ENCODE assay signal across 15 cellular contexts in the genomic region with DNA sequence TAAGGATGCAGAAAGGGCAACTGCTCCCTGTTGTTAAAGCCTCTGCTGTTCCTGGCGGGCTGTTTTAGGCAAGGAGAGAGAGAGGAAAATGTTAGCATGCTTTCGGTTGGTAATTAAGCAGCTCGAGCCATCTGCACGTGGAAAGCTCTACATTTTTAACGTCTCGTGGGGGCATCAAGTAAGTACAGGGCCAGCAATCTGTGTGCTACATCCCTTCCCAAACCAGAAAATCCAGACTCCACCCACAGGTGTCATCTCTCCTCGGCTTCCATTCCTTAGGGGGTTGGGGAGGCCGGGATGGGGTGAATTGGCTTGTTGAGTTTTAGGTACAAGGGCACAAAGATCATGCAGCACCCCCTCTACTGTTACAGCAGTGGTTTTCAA.
A peak's percentile ranks its signal among the peaks of the same experiment; 100 is the strongest.
DNase-seq lines count a peak whose midpoint lies in the region; ATAC-seq and TF ChIP-seq lines count a peak whose summit lies in the region.
"Had no signal": no experiment of that assay in that cellular context is flagged by ENCODE, and none has a peak within 500 bp of the region (broad histone marks: within the 10 kb centered on the region; RNA-seq: fewer than 3 reads in every experiment).

No MANE protein-coding gene starts in this region.

- H3K27me3 ChIP-seq in cardiac muscle cell (no peaks in the 10 kb centered on the region), left ventricle myocardium inferior (ENCODE audit: low read depth) (peaks cover 35% of the 10 kb centered on the region)

- no peak for TF ChIP-seq CTCF in cardiac muscle cell (IDR thresholded peaks at IDR 0.05; ENCODE audit: low read depth, low read length)
- TF ChIP-seq CTCF in left ventricle myocardium inferior (IDR thresholded peaks at IDR 0.05; ENCODE audit: borderline replicate concordance): no peak
- TF ChIP-seq CTCF in WTC11 (IDR thresholded peaks at IDR 0.05): no peak

- H3K27ac Mint-ChIP-seq in WTC11: peak overlapping the region; percentile 63
- H3K27ac Mint-ChIP-seq: dendritic cell treated with granulocyte-macrophage colony-stimulating factor and Interleukin-4, amounts not matched to agents 40 ng/mL and 50 ng/mL, for 4 days; stimulated activated naive CD8-positive, alpha-beta T cell treated with anti-CD3 and anti-CD28 coated beads, Interleukin-15, amount 100 ng/mL, for 72 hours had no signal

- POLR2A ChIA-PET in WTC11 (lab: Charles Lee): interaction anchor here (0.5 kb wide), 1 partner anchor 27 kb away, joined by 5 read pairs; no protein-coding TSS in a partner anchor

- H3K9me3 ChIP-seq in cardiac muscle cell (ENCODE audit: low read depth) (no peaks in the 10 kb centered on the region), left ventricle myocardium inferior (replicated peaks) (no peaks in the 10 kb centered on the region)

- H3K4me3 ChIP-seq in cardiac muscle cell (no peak overlapping the region), left ventricle myocardium inferior (no peak overlapping the region)
- H3K4me3 ChIP-seq: K562 had no signal

- intact Hi-C loops in left ventricle myocardium inferior (cut with micrococcal nuclease): no loop called here

- peak; percentile 35 for ATAC-seq in WTC11
- no peak for ATAC-seq in GM21381 (IDR thresholded peaks at IDR 0.05; ENCODE audit: unreplicated experiment)
- ATAC-seq in HG02571 (IDR thresholded peaks at IDR 0.05; ENCODE audit: unreplicated experiment): no peak
- ATAC-seq: K562; stimulated activated naive CD8-positive, alpha-beta T cell treated with anti-CD3 and anti-CD28 coated beads, Interleukin-15, amount 100 ng/mL, for 72 hours had no signal

- no peaks in the 10 kb centered on the region for H3K9me3 Mint-ChIP-seq in WTC11
- H3K9me3 Mint-ChIP-seq: dendritic cell treated with granulocyte-macrophage colony-stimulating factor and Interleukin-4, amounts not matched to agents 40 ng/mL and 50 ng/mL, for 4 days; stimulated activated naive CD8-positive, alpha-beta T cell treated with anti-CD3 and anti-CD28 coated beads, Interleukin-15, amount 100 ng/mL, for 72 hours had no signal

- no peaks in the 10 kb centered on the region for H3K36me3 Mint-ChIP-seq in WTC11

- peak overlapping the region; percentile 16; the same call in 1 of the 2 replicates for H3K4me3 Mint-ChIP-seq in WTC11
- H3K4me3 Mint-ChIP-seq: dendritic cell treated with granulocyte-macrophage colony-stimulating factor and Interleukin-4, amounts not matched to agents 40 ng/mL and 50 ng/mL, for 4 days; stimulated activated naive CD8-positive, alpha-beta T cell treated with anti-CD3 and anti-CD28 coated beads, Interleukin-15, amount 100 ng/mL, for 72 hours had no signal

- peak overlapping the region; percentile 77 for H3K27ac ChIP-seq in cardiac muscle cell
- H3K27ac ChIP-seq in left ventricle myocardium inferior (replicated peaks): no peak overlapping the region
- H3K27ac ChIP-seq: VCaP had no signal

- peaks cover 15% of the 10 kb centered on the region for H3K4me1 Mint-ChIP-seq in WTC11
- H3K4me1 Mint-ChIP-seq: stimulated activated naive CD8-positive, alpha-beta T cell treated with anti-CD3 and anti-CD28 coated beads, Interleukin-15, amount 100 ng/mL, for 72 hours had no signal

- H3K36me3 ChIP-seq in cardiac muscle cell (no peaks in the 10 kb centered on the region), left ventricle myocardium inferior (no peaks in the 10 kb centered on the region)

- H3K27me3 Mint-ChIP-seq in WTC11 (ENCODE audit: low read depth): no peaks in the 10 kb centered on the region

- H3K4me1 ChIP-seq in cardiac muscle cell (ENCODE audit: low read depth): peaks cover 47% of the 10 kb centered on the region
- H3K4me1 ChIP-seq in left ventricle myocardium inferior: no peaks in the 10 kb centered on the region

- CTCF ChIA-PET in WTC11 (lab: Charles Lee): interaction anchor here (0.7 kb wide), 1 partner anchor 177 kb away, joined by 3 read pairs; no protein-coding TSS in a partner anchor

- DNase-seq in cardiac muscle cell (ENCODE audit: low read depth in 1 of 2, low spot score in 1 of 2) (no peak), left ventricle myocardium inferior (no peak), WTC11 (ENCODE audit: low spot score) (no peak), iPS-NIHi7 (ENCODE audit: extremely low spot score) (peak; percentile 43), RPMI8226 (no peak), Kasumi-1 (lab: John Stamatoyannopoulos, UW) (no peak)
- DNase-seq: activated CD8-positive, alpha-beta memory T cell treated with anti-CD3 and anti-CD28 coated beads for 24 hours; aorta; GOT3; stimulated activated naive CD8-positive, alpha-beta T cell treated with anti-CD3 and anti-CD28 coated beads, Interleukin-15, amount 100 ng/mL, for 72 hours had no signal

TF ChIP-seq in WTC11, 78 proteins besides CTCF, POLR2A, EP300 and RAD21 (continues in another document):
- TF ChIP-seq JUN (CRISPR knock-in tag; IDR thresholded peaks at IDR 0.05): no peak
- TF ChIP-seq, protein P1, sequence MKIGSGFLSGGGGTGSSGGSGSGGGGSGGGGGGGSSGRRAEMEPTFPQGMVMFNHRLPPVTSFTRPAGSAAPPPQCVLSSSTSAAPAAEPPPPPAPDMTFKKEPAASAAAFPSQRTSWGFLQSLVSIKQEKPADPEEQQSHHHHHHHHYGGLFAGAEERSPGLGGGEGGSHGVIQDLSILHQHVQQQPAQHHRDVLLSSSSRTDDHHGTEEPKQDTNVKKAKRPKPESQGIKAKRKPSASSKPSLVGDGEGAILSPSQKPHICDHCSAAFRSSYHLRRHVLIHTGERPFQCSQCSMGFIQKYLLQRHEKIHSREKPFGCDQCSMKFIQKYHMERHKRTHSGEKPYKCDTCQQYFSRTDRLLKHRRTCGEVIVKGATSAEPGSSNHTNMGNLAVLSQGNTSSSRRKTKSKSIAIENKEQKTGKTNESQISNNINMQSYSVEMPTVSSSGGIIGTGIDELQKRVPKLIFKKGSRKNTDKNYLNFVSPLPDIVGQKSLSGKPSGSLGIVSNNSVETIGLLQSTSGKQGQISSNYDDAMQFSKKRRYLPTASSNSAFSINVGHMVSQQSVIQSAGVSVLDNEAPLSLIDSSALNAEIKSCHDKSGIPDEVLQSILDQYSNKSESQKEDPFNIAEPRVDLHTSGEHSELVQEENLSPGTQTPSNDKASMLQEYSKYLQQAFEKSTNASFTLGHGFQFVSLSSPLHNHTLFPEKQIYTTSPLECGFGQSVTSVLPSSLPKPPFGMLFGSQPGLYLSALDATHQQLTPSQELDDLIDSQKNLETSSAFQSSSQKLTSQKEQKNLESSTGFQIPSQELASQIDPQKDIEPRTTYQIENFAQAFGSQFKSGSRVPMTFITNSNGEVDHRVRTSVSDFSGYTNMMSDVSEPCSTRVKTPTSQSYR (CRISPR knock-in tag; IDR thresholded peaks at IDR 0.05): no peak
- no peak for TF ChIP-seq FOXK1 (CRISPR knock-in tag; IDR thresholded peaks at IDR 0.05)
- TF ChIP-seq ZNF121 (CRISPR knock-in tag; IDR thresholded peaks at IDR 0.05): no peak
- TF ChIP-seq ZNF263 (CRISPR knock-in tag; IDR thresholded peaks at IDR 0.05; ENCODE audit: low read depth): no peak
- no peak for TF ChIP-seq RORB (CRISPR knock-in tag; IDR thresholded peaks at IDR 0.05)
- TF ChIP-seq TEAD4 (CRISPR knock-in tag; IDR thresholded peaks at IDR 0.05): no peak
- TF ChIP-seq, protein P2, sequence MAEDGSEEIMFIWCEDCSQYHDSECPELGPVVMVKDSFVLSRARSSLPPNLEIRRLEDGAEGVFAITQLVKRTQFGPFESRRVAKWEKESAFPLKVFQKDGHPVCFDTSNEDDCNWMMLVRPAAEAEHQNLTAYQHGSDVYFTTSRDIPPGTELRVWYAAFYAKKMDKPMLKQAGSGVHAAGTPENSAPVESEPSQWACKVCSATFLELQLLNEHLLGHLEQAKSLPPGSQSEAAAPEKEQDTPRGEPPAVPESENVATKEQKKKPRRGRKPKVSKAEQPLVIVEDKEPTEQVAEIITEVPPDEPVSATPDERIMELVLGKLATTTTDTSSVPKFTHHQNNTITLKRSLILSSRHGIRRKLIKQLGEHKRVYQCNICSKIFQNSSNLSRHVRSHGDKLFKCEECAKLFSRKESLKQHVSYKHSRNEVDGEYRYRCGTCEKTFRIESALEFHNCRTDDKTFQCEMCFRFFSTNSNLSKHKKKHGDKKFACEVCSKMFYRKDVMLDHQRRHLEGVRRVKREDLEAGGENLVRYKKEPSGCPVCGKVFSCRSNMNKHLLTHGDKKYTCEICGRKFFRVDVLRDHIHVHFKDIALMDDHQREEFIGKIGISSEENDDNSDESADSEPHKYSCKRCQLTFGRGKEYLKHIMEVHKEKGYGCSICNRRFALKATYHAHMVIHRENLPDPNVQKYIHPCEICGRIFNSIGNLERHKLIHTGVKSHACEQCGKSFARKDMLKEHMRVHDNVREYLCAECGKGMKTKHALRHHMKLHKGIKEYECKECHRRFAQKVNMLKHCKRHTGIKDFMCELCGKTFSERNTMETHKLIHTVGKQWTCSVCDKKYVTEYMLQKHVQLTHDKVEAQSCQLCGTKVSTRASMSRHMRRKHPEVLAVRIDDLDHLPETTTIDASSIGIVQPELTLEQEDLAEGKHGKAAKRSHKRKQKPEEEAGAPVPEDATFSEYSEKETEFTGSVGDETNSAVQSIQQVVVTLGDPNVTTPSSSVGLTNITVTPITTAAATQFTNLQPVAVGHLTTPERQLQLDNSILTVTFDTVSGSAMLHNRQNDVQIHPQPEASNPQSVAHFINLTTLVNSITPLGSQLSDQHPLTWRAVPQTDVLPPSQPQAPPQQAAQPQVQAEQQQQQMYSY (CRISPR knock-in tag; IDR thresholded peaks at IDR 0.05): no peak
- no peak for TF ChIP-seq TP53 (CRISPR knock-in tag; IDR thresholded peaks at IDR 0.05)
- TF ChIP-seq, protein P3, sequence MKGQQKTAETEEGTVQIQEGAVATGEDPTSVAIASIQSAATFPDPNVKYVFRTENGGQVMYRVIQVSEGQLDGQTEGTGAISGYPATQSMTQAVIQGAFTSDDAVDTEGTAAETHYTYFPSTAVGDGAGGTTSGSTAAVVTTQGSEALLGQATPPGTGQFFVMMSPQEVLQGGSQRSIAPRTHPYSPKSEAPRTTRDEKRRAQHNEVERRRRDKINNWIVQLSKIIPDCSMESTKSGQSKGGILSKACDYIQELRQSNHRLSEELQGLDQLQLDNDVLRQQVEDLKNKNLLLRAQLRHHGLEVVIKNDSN (CRISPR knock-in tag; IDR thresholded peaks at IDR 0.05): no peak
- TF ChIP-seq ATF1 (CRISPR knock-in tag; IDR thresholded peaks at IDR 0.05): no peak
- TF ChIP-seq ZNF219 (CRISPR knock-in tag; IDR thresholded peaks at IDR 0.05; ENCODE audit: borderline replicate concordance): no peak
